2 cellular contexts compared by ENCODE assay signal in genomic region chr14:75461755-75462349, GRCh38.
TF ChIP-seq lines count a peak whose summit lies in the region.

No MANE protein-coding gene starts in this region.

TF ChIP-seq in liver, 16 proteins besides CTCF, POLR2A, EP300 and RAD21:
- TF ChIP-seq EGR1 (IDR thresholded peaks at IDR 0.05; ENCODE audit: low read depth in 2 of 2) (no peak), JUND (IDR thresholded peaks at IDR 0.05) (no peak), RXRA (IDR thresholded peaks at IDR 0.05) (peak; percentile 73 to 86), HNF4A (conservative IDR thresholded peaks at IDR 0.05) (peak; percentile 14 to 38), MAX (IDR thresholded peaks at IDR 0.05) (no peak), REST (IDR thresholded peaks at IDR 0.05) (no peak), ATF3 (IDR thresholded peaks at IDR 0.05) (no peak), NR2F2 (IDR thresholded peaks at IDR 0.05) (peak; percentile 54), FOXA2 (IDR thresholded peaks at IDR 0.05) (no peak), YY1 (IDR thresholded peaks at IDR 0.05) (no peak), FOXA1 (IDR thresholded peaks at IDR 0.05) (no peak), TAF1 (conservative IDR thresholded peaks at IDR 0.05) (no peak), HNF4G (IDR thresholded peaks at IDR 0.05) (no peak)

TF ChIP-seq in HepG2, 621 proteins besides CTCF, POLR2A, EP300 and RAD21:
- no peak for TF ChIP-seq MLLT10 (CRISPR knock-in tag; IDR thresholded peaks at IDR 0.05)
- TF ChIP-seq HDAC1 (CRISPR knock-in tag; IDR thresholded peaks at IDR 0.05), result no peak
